ENCODE assay signal across 28 cellular contexts in genomic region chrX:15314472-15314871, GRCh38. TPM values are rescaled to one million over a fixed set of nuclear protein-coding genes. Genes with fewer than 3 reads are reported as not detected.
"Had no signal": no experiment of that assay in that cellular context is flagged by ENCODE, and none has a peak within 500 bp of the region (broad histone marks: within the 10 kb centered on the region; RNA-seq: fewer than 3 reads in every experiment).

No MANE protein-coding gene starts in this region.

- H3K4me1 Mint-ChIP-seq: naive thymus-derived CD8-positive, alpha-beta T cell; nephron progenitor cell; stimulated activated memory B cell treated with anti-CD40 and anti-IgM and Interleukin-4, amounts not matched to agents 10 μg/mL and 1 μg/mL and 100 μg/mL, for 72 hours had no signal

- H3K36me3 ChIP-seq: colonic mucosa, esophagus muscularis mucosa, left lung, lower lobe of right lung, pancreas, sigmoid colon, spleen, thoracic aorta, tibial nerve, upper lobe of left lung had no signal

- H3K4me3 Mint-ChIP-seq: dendritic cell treated with granulocyte-macrophage colony-stimulating factor and Interleukin-4, amounts not matched to agents 40 ng/mL and 50 ng/mL, for 4 days; naive thymus-derived CD8-positive, alpha-beta T cell; nephron progenitor cell; stimulated activated memory B cell treated with anti-CD40 and anti-IgM and Interleukin-4, amounts not matched to agents 10 μg/mL and 1 μg/mL and 100 μg/mL, for 72 hours; stimulated activated naive CD8-positive, alpha-beta T cell treated with anti-CD3 and anti-CD28 coated beads, Interleukin-15, Interleukin-2, amounts not matched to agents 100 ng/mL and 50 ng/mL, for 24 hours had no signal

- H3K9me3 Mint-ChIP-seq: dendritic cell treated with granulocyte-macrophage colony-stimulating factor and Interleukin-4, amounts not matched to agents 40 ng/mL and 50 ng/mL, for 4 days; naive thymus-derived CD8-positive, alpha-beta T cell; nephron progenitor cell; stimulated activated memory B cell treated with anti-CD40 and anti-IgM and Interleukin-4, amounts not matched to agents 10 μg/mL and 1 μg/mL and 100 μg/mL, for 72 hours; stimulated activated naive CD8-positive, alpha-beta T cell treated with anti-CD3 and anti-CD28 coated beads, Interleukin-15, Interleukin-2, amounts not matched to agents 100 ng/mL and 50 ng/mL, for 24 hours had no signal

- H3K4me3 ChIP-seq: colonic mucosa, esophagus muscularis mucosa, left lung, lower lobe of right lung, pancreas, sigmoid colon, skin epidermis, spleen, thoracic aorta, tibial nerve, upper lobe of left lung had no signal

- H3K4me1 ChIP-seq: colonic mucosa, foreskin keratinocyte, left lung, sigmoid colon, spleen, tibial nerve had no signal

- H3K27ac Mint-ChIP-seq: dendritic cell treated with granulocyte-macrophage colony-stimulating factor and Interleukin-4, amounts not matched to agents 40 ng/mL and 50 ng/mL, for 4 days; naive thymus-derived CD8-positive, alpha-beta T cell; nephron progenitor cell; stimulated activated memory B cell treated with anti-CD40 and anti-IgM and Interleukin-4, amounts not matched to agents 10 μg/mL and 1 μg/mL and 100 μg/mL, for 72 hours; stimulated activated naive CD8-positive, alpha-beta T cell treated with anti-CD3 and anti-CD28 coated beads, Interleukin-15, Interleukin-2, amounts not matched to agents 100 ng/mL and 50 ng/mL, for 24 hours had no signal

- H3K27ac ChIP-seq: colonic mucosa, esophagus muscularis mucosa, foreskin keratinocyte, left lung, lower lobe of right lung, sigmoid colon, skin epidermis, spleen, thoracic aorta, tibial nerve, upper lobe of left lung had no signal

- H3K27me3 Mint-ChIP-seq: dendritic cell treated with granulocyte-macrophage colony-stimulating factor and Interleukin-4, amounts not matched to agents 40 ng/mL and 50 ng/mL, for 4 days; naive thymus-derived CD8-positive, alpha-beta T cell; stimulated activated memory B cell treated with anti-CD40 and anti-IgM and Interleukin-4, amounts not matched to agents 10 μg/mL and 1 μg/mL and 100 μg/mL, for 72 hours; stimulated activated naive CD8-positive, alpha-beta T cell treated with anti-CD3 and anti-CD28 coated beads, Interleukin-15, Interleukin-2, amounts not matched to agents 100 ng/mL and 50 ng/mL, for 24 hours had no signal

- ATAC-seq: foreskin keratinocyte; left lung; lower lobe of right lung; naive thymus-derived CD8-positive, alpha-beta T cell; pancreas; stimulated activated memory B cell treated with anti-CD40 and anti-IgM and Interleukin-4, amounts not matched to agents 10 μg/mL and 1 μg/mL and 100 μg/mL, for 72 hours had no signal

- H3K27me3 ChIP-seq: esophagus muscularis mucosa, foreskin keratinocyte, left lung, sigmoid colon, spleen, upper lobe of left lung had no signal

- DNase-seq: central memory CD4-positive, alpha-beta T cell; colonic mucosa; effector memory CD4-positive, alpha-beta T cell; foreskin keratinocyte; glutamatergic neuron; left lung; lower lobe of right lung; naive thymus-derived CD8-positive, alpha-beta T cell; nephron progenitor cell; occipital lobe; pancreas; sigmoid colon; spleen; stimulated activated CD4-positive, alpha-beta T cell treated with anti-CD3 and anti-CD28 coated beads, Interleukin-4, amount 100 ng/mL, for 4 hours; upper lobe of left lung had no signal

- H3K9me3 ChIP-seq: colonic mucosa, esophagus muscularis mucosa, left lung, lower lobe of right lung, pancreas, sigmoid colon, spleen, thoracic aorta, tibial nerve, upper lobe of left lung had no signal

RNA-seq across cellular contexts. Expression of gene ASB11, which starts 1.0 kb away (rescaled TPM):
- total RNA-seq: cerebellum; epithelial cell of proximal tubule; esophagus muscularis mucosa; fibroblast of lung; foreskin keratinocyte; lower lobe of right lung; mesenteric fat pad; naive thymus-derived CD8-positive, alpha-beta T cell; occipital lobe; posterior vena cava; sigmoid colon; spleen; thoracic aorta; tibial nerve had no signal
- polyA plus RNA-seq: fibroblast of lung; foreskin keratinocyte; keratinocyte; naive thymus-derived CD8-positive, alpha-beta T cell; pancreas; spleen had no signal

RNA-seq across cellular contexts. Expression of gene ASB9, which starts 44.6 kb away (rescaled TPM):
- polyA plus RNA-seq: fibroblast of lung had no signal
